Comparison of ENCODE assay signal across 38 cellular contexts in genomic region chr12:12945591-12945990, GRCh38. TPM values are rescaled to one million over a fixed set of nuclear protein-coding genes. Genes with fewer than 3 reads are reported as not detected.
"Had no signal": no experiment of that assay in that cellular context is flagged by ENCODE, and none has a peak within 500 bp of the region (broad histone marks: within the 10 kb centered on the region; RNA-seq: fewer than 3 reads in every experiment).

No MANE protein-coding gene starts in this region.

- H3K9me3 ChIP-seq: body of pancreas, breast epithelium had no signal

- H3K4me1 ChIP-seq: breast epithelium had no signal

- H3K4me3 ChIP-seq: body of pancreas, breast epithelium had no signal

- DNase-seq: activated B cell treated with CpG ODN at 0.5 μM for 24 hours; activated CD4-positive, alpha-beta memory T cell treated with anti-CD3 and anti-CD28 coated beads, Interleukin-2, amount 10 ng/mL, durations not matched to agents 7 days and 5 days; activated CD4-positive, alpha-beta T cell treated with anti-CD3 and anti-CD28 coated beads for 4 hours; activated CD4-positive, CD25-positive, alpha-beta regulatory T cell treated with anti-CD3 and anti-CD28 coated beads, Interleukin-2, amount 50 U/mL, for 72 hours; activated CD8-positive, alpha-beta memory T cell treated with anti-CD3 and anti-CD28 coated beads for 24 hours; activated CD8-positive, alpha-beta memory T cell treated with anti-CD3 and anti-CD28 coated beads, Interleukin-2, amount 10 ng/mL, durations not matched to agents 7 days and 5 days; activated CD8-positive, alpha-beta memory T cell treated with anti-CD3 and anti-CD28 coated beads, Interleukin-2, amount 50 U/mL, for 48 hours; activated effector memory CD4-positive, alpha-beta T cell treated with Interleukin-2 at 50 U/mL for 16 hours; activated naive CD4-positive, alpha-beta T cell; activated naive CD4-positive, alpha-beta T cell treated with anti-CD3 and anti-CD28 coated beads, Interleukin-2, amount 50 U/mL, for 16 hours; activated naive CD8-positive, alpha-beta T cell treated with anti-CD3 and anti-CD28 coated beads for 36 hours; activated T-cell treated with anti-CD3 and anti-CD28 coated beads, Interleukin-2, amount 50 U/mL, for 48 hours; amniotic stem cell; body of pancreas; cerebellar nuclear complex; Karpas-422; NCI-H1105; NCI-H1417 treated with DMSO at 0.1 percent for 48 hours; NCI-H187 treated with DMSO at 0.1 percent for 48 hours; NCI-H2081 treated with DMSO at 0.1 percent for 48 hours; NCI-H345; NK-92 treated with Interleukin-12 subunit alpha and Interleukin-12 subunit beta, amount 100 ng/mL, for 24 hours; PC-3; SIG-M5; T-cell; T-helper 2 cell; T-helper 9 cell had no signal

- H3K27me3 ChIP-seq: body of pancreas, breast epithelium had no signal

- H3K36me3 Mint-ChIP-seq: activated CD8-positive, alpha-beta memory T cell treated with anti-CD3 and anti-CD28 coated beads, Interleukin-2, amount 10 ng/mL, durations not matched to agents 7 days and 5 days; activated naive CD8-positive, alpha-beta T cell treated with anti-CD3 and anti-CD28 coated beads for 36 hours; T-cell had no signal

- H3K4me3 Mint-ChIP-seq: activated B cell treated with CpG ODN at 0.5 μM for 24 hours; activated CD4-positive, alpha-beta memory T cell treated with anti-CD3 and anti-CD28 coated beads, Interleukin-2, amount 10 ng/mL, durations not matched to agents 7 days and 5 days; activated CD8-positive, alpha-beta memory T cell treated with anti-CD3 and anti-CD28 coated beads, Interleukin-2, amount 10 ng/mL, durations not matched to agents 7 days and 5 days; activated naive CD8-positive, alpha-beta T cell treated with anti-CD3 and anti-CD28 coated beads for 36 hours; T-cell had no signal

- FAIRE-seq: astrocyte, RCC 7860 had no signal

- ATAC-seq: activated CD8-positive, alpha-beta memory T cell treated with anti-CD3 and anti-CD28 coated beads, Interleukin-2, amount 10 ng/mL, durations not matched to agents 7 days and 5 days; body of pancreas; PC-3; Right ventricle myocardium inferior; SK-N-SH treated with all-trans-retinoic acid at 6 μM for 48 hours; T-cell had no signal

- H3K36me3 ChIP-seq: breast epithelium had no signal

- H3K4me1 Mint-ChIP-seq: activated B cell treated with CpG ODN at 0.5 μM for 24 hours; activated CD8-positive, alpha-beta memory T cell treated with anti-CD3 and anti-CD28 coated beads, Interleukin-2, amount 10 ng/mL, durations not matched to agents 7 days and 5 days; T-cell had no signal

- H3K27ac Mint-ChIP-seq: activated B cell treated with CpG ODN at 0.5 μM for 24 hours; activated CD4-positive, alpha-beta memory T cell treated with anti-CD3 and anti-CD28 coated beads, Interleukin-2, amount 10 ng/mL, durations not matched to agents 7 days and 5 days; activated CD8-positive, alpha-beta memory T cell treated with anti-CD3 and anti-CD28 coated beads, Interleukin-2, amount 10 ng/mL, durations not matched to agents 7 days and 5 days; activated naive CD8-positive, alpha-beta T cell treated with anti-CD3 and anti-CD28 coated beads for 36 hours; T-cell had no signal

- H3K27ac ChIP-seq: body of pancreas, breast epithelium, RWPE1, VCaP had no signal

- H3K9me3 Mint-ChIP-seq: activated B cell treated with CpG ODN at 0.5 μM for 24 hours; activated CD4-positive, alpha-beta memory T cell treated with anti-CD3 and anti-CD28 coated beads, Interleukin-2, amount 10 ng/mL, durations not matched to agents 7 days and 5 days; activated naive CD8-positive, alpha-beta T cell treated with anti-CD3 and anti-CD28 coated beads for 36 hours; T-cell had no signal

RNA-seq across cellular contexts. Expression of gene GPRC5D, which starts 6.4 kb away (rescaled TPM):
- total RNA-seq: activated CD8-positive, alpha-beta memory T cell treated with anti-CD3 and anti-CD28 coated beads, Interleukin-2, amount 10 ng/mL, durations not matched to agents 7 days and 5 days; activated naive CD8-positive, alpha-beta T cell treated with anti-CD3 and anti-CD28 coated beads for 36 hours; astrocyte; body of pancreas; breast epithelium; cardiac septum; MCF 10A; NCI-H460; PC-3; Right ventricle myocardium inferior; SK-MEL-5; T-cell had no signal

RNA-seq across cellular contexts. Expression of gene GPRC5A, which starts 54.2 kb away (rescaled TPM):
- total RNA-seq: activated B cell treated with CpG ODN at 0.5 μM for 24 hours; activated CD8-positive, alpha-beta memory T cell treated with anti-CD3 and anti-CD28 coated beads, Interleukin-2, amount 10 ng/mL, durations not matched to agents 7 days and 5 days had no signal
